ENCODE assay signal across 24 cellular contexts in the genomic region with DNA sequence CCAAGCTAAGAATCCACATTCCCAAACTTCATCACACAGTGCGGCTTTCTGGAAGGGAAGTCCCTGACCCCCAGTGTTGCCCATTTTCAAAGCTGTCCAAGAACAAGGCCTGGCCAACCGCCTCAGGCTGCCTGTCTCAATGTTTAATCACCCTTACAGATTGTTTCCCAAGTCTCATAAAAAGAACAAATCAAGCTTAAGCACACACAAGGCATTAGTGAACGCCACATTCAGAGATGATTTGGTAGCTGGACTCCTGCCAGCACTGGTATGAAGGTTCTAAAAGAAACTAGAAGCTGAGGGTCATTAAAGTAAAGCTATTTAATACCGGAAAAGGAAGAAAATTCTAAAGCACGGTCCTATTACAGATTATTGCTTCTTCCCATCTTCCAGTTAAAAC. TPM values are rescaled to one million over a fixed set of nuclear protein-coding genes. Genes with fewer than 3 reads are reported as not detected.
DNase-seq lines count a peak whose midpoint lies in the region; ATAC-seq and TF ChIP-seq lines count a peak whose summit lies in the region.
"Had no signal": no experiment of that assay in that cellular context is flagged by ENCODE, and none has a peak within 500 bp of the region (broad histone marks: within the 10 kb centered on the region; RNA-seq: fewer than 3 reads in every experiment).

No MANE protein-coding gene starts in this region.

- 48% methylated on average over 5 of the region's 5 CpGs for WGBS in hepatocyte (ENCODE audit: low lambda C conversion rate, missing lambda C conversion rate)

- H3K36me3 Mint-ChIP-seq in activated CD4-positive, alpha-beta T cell treated with anti-CD3 and anti-CD28 coated beads, Interleukin-2, amount 10 ng/mL, durations not matched to agents 24 days and 14 days (ENCODE audit: low read depth), result no peaks in the 10 kb centered on the region
- H3K36me3 Mint-ChIP-seq: activated naive CD4-positive, alpha-beta T cell treated with anti-CD3 and anti-CD28 coated beads, Interleukin-2, amount 50 U/mL, for 24 hours; CD4-positive, CD25-positive, alpha-beta regulatory T cell; memory B cell had no signal

- H4K20me1 ChIP-seq in hepatocyte (ENCODE audit: insufficient read depth, poor library complexity, severe bottlenecking), result no peaks in the 10 kb centered on the region

- no peaks in the 10 kb centered on the region for H3K79me2 ChIP-seq in hepatocyte

- H3K4me3 Mint-ChIP-seq in activated CD4-positive, alpha-beta T cell treated with anti-CD3 and anti-CD28 coated beads, Interleukin-2, amount 10 ng/mL, durations not matched to agents 24 days and 14 days, result no peak overlapping the region
- H3K4me3 Mint-ChIP-seq: activated CD4-positive, alpha-beta T cell treated with anti-CD3 and anti-CD28 coated beads for 36 hours; activated naive CD4-positive, alpha-beta T cell treated with anti-CD3 and anti-CD28 coated beads, Interleukin-2, amount 50 U/mL, for 24 hours; CD4-positive, CD25-positive, alpha-beta regulatory T cell; endodermal cell; memory B cell; nephron progenitor cell; T-helper 17 cell had no signal

- no peaks in the 10 kb centered on the region for H3K4me1 ChIP-seq in hepatocyte (ENCODE audit: insufficient read depth)
- H3K4me1 ChIP-seq: tibial artery had no signal

- H3K27ac ChIP-seq in hepatocyte, result no peak overlapping the region
- H3K27ac ChIP-seq: tibial artery had no signal

- no peak overlapping the region for H2AFZ ChIP-seq in hepatocyte

- H3K27ac Mint-ChIP-seq in activated CD4-positive, alpha-beta T cell treated with anti-CD3 and anti-CD28 coated beads, Interleukin-2, amount 10 ng/mL, durations not matched to agents 24 days and 14 days, result no peak overlapping the region
- H3K27ac Mint-ChIP-seq: activated CD4-positive, alpha-beta T cell treated with anti-CD3 and anti-CD28 coated beads for 36 hours; activated naive CD4-positive, alpha-beta T cell treated with anti-CD3 and anti-CD28 coated beads, Interleukin-2, amount 50 U/mL, for 24 hours; CD4-positive, CD25-positive, alpha-beta regulatory T cell; endodermal cell; memory B cell; nephron progenitor cell; T-helper 17 cell had no signal

- H3K9me3 Mint-ChIP-seq in activated CD4-positive, alpha-beta T cell treated with anti-CD3 and anti-CD28 coated beads, Interleukin-2, amount 10 ng/mL, durations not matched to agents 24 days and 14 days, result no peaks in the 10 kb centered on the region
- H3K9me3 Mint-ChIP-seq: activated naive CD4-positive, alpha-beta T cell treated with anti-CD3 and anti-CD28 coated beads, Interleukin-2, amount 50 U/mL, for 24 hours; endodermal cell; memory B cell; nephron progenitor cell had no signal

- no peak overlapping the region for H3K4me2 ChIP-seq in hepatocyte

- TF ChIP-seq CTCF in astrocyte of the cerebellum (IDR thresholded peaks at IDR 0.05; ENCODE audit: low read depth, low read length, missing control alignments), result no peak
- no peak for TF ChIP-seq CTCF in hepatocyte (IDR thresholded peaks at IDR 0.05; ENCODE audit: poor library complexity)

- no peaks in the 10 kb centered on the region for H3K36me3 ChIP-seq in hepatocyte (replicated peaks; ENCODE audit: insufficient read depth, low read depth)
- H3K36me3 ChIP-seq: tibial artery had no signal

- DNase-seq in NCI-H82 (lab: John Stamatoyannopoulos, UW) (peak; percentile 5), NCI-H82 treated with DMSO at 0.1 percent for 48 hours (lab: John Stamatoyannopoulos, UW; ENCODE audit: unreplicated experiment) (no peak), astrocyte of the cerebellum (ENCODE audit: low read depth) (peak; percentile 47), hepatocyte (ENCODE audit: low spot score) (peak; percentile 8), DMS153 treated with DMSO at 0.1 percent for 48 hours (lab: John Stamatoyannopoulos, UW; ENCODE audit: unreplicated experiment) (no peak)
- no peak for DNase-seq in activated CD4-positive, alpha-beta T cell treated with anti-CD3 and anti-CD28 coated beads, Interleukin-2, amount 10 ng/mL, durations not matched to agents 24 days and 14 days
- no peak for DNase-seq in NK-92 treated with Interleukin-12 subunit alpha and Interleukin-12 subunit beta, amount 100 ng/mL, for 24 hours (lab: John Stamatoyannopoulos, UW)
- DNase-seq: 8988T; activated CD4-positive, alpha-beta T cell treated with anti-CD3 and anti-CD28 coated beads for 36 hours; CD4-positive, CD25-positive, alpha-beta regulatory T cell; endodermal cell; NCI-H2107; NCI-H774; nephron progenitor cell; Right ventricle myocardium superior; stimulated activated CD8-positive, alpha-beta memory T cell treated with anti-CD3 and anti-CD28 coated beads, Interleukin-4, amount 100 ng/mL, for 48 hours; T-helper 17 cell; tibial artery had no signal

- no peaks in the 10 kb centered on the region for H3K9me2 ChIP-seq in hepatocyte (replicated peaks; ENCODE audit: insufficient read depth)

- H3K27me3 Mint-ChIP-seq in activated CD4-positive, alpha-beta T cell treated with anti-CD3 and anti-CD28 coated beads, Interleukin-2, amount 10 ng/mL, durations not matched to agents 24 days and 14 days, result no peaks in the 10 kb centered on the region
- H3K27me3 Mint-ChIP-seq: activated CD4-positive, alpha-beta T cell treated with anti-CD3 and anti-CD28 coated beads for 36 hours; activated naive CD4-positive, alpha-beta T cell treated with anti-CD3 and anti-CD28 coated beads, Interleukin-2, amount 50 U/mL, for 24 hours; CD4-positive, CD25-positive, alpha-beta regulatory T cell; memory B cell had no signal

- no peaks in the 10 kb centered on the region for H3K27me3 ChIP-seq in hepatocyte

- ATAC-seq in HG03460 (IDR thresholded peaks at IDR 0.05; ENCODE audit: unreplicated experiment), result no peak
- ATAC-seq: activated CD4-positive, alpha-beta T cell treated with anti-CD3 and anti-CD28 coated beads for 36 hours; HCT116; sciatic nerve; T-helper 17 cell had no signal

- no peaks in the 10 kb centered on the region for H3K4me1 Mint-ChIP-seq in activated CD4-positive, alpha-beta T cell treated with anti-CD3 and anti-CD28 coated beads, Interleukin-2, amount 10 ng/mL, durations not matched to agents 24 days and 14 days
- H3K4me1 Mint-ChIP-seq: activated CD4-positive, alpha-beta T cell treated with anti-CD3 and anti-CD28 coated beads for 36 hours; activated naive CD4-positive, alpha-beta T cell treated with anti-CD3 and anti-CD28 coated beads, Interleukin-2, amount 50 U/mL, for 24 hours; CD4-positive, CD25-positive, alpha-beta regulatory T cell; memory B cell; T-helper 17 cell had no signal

- intact Hi-C loops in activated CD4-positive, alpha-beta T cell treated with anti-CD3 and anti-CD28 coated beads, Interleukin-2, amount 10 ng/mL, durations not matched to agents 24 days and 14 days (cut with micrococcal nuclease), result no loop called here

- in situ Hi-C loops in astrocyte of the cerebellum (cut with HindIII; ENCODE audit: low sequenced_read_pairs), result no loop called here

- H3K4me3 ChIP-seq in astrocyte of the cerebellum (ENCODE audit: low read depth, low read length), result no peak overlapping the region
- H3K4me3 ChIP-seq in hepatocyte, result no peak overlapping the region
- H3K4me3 ChIP-seq: tibial artery had no signal

- H3K9me3 ChIP-seq in hepatocyte (ENCODE audit: low read depth), result no peaks in the 10 kb centered on the region
- H3K9me3 ChIP-seq: tibial artery had no signal

RNA-seq across cellular contexts. Expression of gene C10orf90, which starts 35.6 kb away (rescaled TPM):
- total RNA-seq in hepatocyte, result 0.20 TPM in 1 of 2 replicates, not detected in the other
- not detected in 2 replicates for polyA plus RNA-seq in hepatocyte
- not detected in 2 replicates for total RNA-seq in activated CD4-positive, alpha-beta T cell treated with anti-CD3 and anti-CD28 coated beads, Interleukin-2, amount 10 ng/mL, durations not matched to agents 24 days and 14 days
- total RNA-seq: activated CD4-positive, alpha-beta T cell treated with anti-CD3 and anti-CD28 coated beads for 36 hours; cardiac septum; CD4-positive, CD25-positive, alpha-beta regulatory T cell; Right ventricle myocardium superior; sciatic nerve had no signal
- polyA plus RNA-seq: CD4-positive, CD25-positive, alpha-beta regulatory T cell had no signal

Comparison
In these comparisons a context has a peak if more than half of its experiments do, and no peak if none do; other contexts are left out.
1. DNase-seq: peak in NCI-H82 (single experiment), astrocyte of the cerebellum (single experiment) and hepatocyte (single experiment); none in NCI-H82 treated with DMSO at 0.1 percent for 48 hours (single experiment), activated CD4-positive, alpha-beta T cell treated with anti-CD3 and anti-CD28 coated beads, Interleukin-2, amount 10 ng/mL, durations not matched to agents 24 days and 14 days (single experiment), NK-92 treated with Interleukin-12 subunit alpha and Interleukin-12 subunit beta, amount 100 ng/mL, for 24 hours (single experiment) and DMS153 treated with DMSO at 0.1 percent for 48 hours (single experiment).